14 cellular contexts compared by ENCODE assay signal in the genomic region with DNA sequence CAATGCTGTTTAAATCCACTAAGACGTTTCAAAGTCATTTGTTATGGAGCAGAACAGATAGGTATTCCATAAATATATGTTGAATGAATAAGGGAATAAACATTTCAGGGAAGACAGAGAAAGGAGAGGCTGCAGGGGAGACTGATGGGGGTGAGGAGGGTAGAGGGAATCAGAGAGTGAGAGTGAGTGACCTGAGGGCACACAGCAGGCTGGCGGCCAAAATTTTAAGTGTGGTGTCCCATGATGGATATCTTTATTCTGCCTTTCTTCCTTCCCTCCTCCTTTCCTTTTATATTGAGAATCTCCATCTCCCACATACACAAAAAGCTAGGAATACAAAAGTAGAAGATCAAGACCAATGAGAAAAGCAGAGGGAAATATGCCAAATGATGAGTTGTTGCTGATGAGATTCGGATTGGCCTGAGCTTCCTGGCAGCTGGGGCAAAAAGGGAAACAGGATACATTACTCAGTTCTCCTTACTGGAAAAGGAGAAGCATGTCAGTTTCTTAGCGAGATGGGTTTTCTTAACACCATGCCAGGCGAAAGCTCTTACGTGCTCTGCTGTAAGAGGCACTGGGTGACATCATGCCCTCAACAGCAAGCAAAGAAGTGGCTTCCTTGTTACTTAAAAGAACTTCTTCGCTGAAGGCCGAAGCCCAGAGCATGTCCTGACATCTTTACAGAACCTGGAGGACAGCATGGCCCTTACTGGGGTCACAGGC. TPM values are rescaled to one million over a fixed set of nuclear protein-coding genes. Genes with fewer than 3 reads are reported as not detected.
A peak's percentile ranks its signal among the peaks of the same experiment; 100 is the strongest.
DNase-seq lines count a peak whose midpoint lies in the region; ATAC-seq lines count a peak whose summit lies in the region.
"Had no signal": no experiment of that assay in that cellular context is flagged by ENCODE, and none has a peak within 500 bp of the region (broad histone marks: within the 10 kb centered on the region; RNA-seq: fewer than 3 reads in every experiment).

No MANE protein-coding gene starts in this region.

- no peaks in the 10 kb centered on the region for H3K9me3 ChIP-seq in BLaER1 treated with 17β-estradiol and CSF1 and Interleukin-3, amounts not matched to agents 10 nM and 100 nM (replicated peaks in 1 of 11)
- H3K9me3 ChIP-seq in GM23248 (ENCODE audit: low read depth) (no peaks in the 10 kb centered on the region), T-helper 17 cell (ENCODE audit: control insufficient read depth, low read length, poor library complexity, severe bottlenecking) (no peaks in the 10 kb centered on the region)

- ATAC-seq in T-helper 17 cell (no peak), left lobe of liver (peak; percentile 13)
- ATAC-seq: gastroesophageal sphincter; stimulated activated naive B cell treated with anti-CD40 and anti-IgM and Interleukin-4, amounts not matched to agents 10 μg/mL and 1 μg/mL and 100 μg/mL, for 72 hours had no signal

- no peaks in the 10 kb centered on the region for H3K36me3 Mint-ChIP-seq in T-helper 17 cell (ENCODE audit: low read depth)
- H3K36me3 Mint-ChIP-seq in activated CD4-positive, alpha-beta T cell treated with anti-CD3 and anti-CD28 coated beads, Interleukin-2, amount 10 ng/mL, durations not matched to agents 24 days and 14 days (ENCODE audit: low read depth), result no peaks in the 10 kb centered on the region
- no peaks in the 10 kb centered on the region for H3K36me3 Mint-ChIP-seq in activated naive CD4-positive, alpha-beta T cell treated with anti-CD3 and anti-CD28 coated beads for 36 hours (ENCODE audit: low read depth)

- H3K4me3 ChIP-seq in BLaER1 treated with 17β-estradiol and CSF1 and Interleukin-3, amounts not matched to agents 10 nM and 100 nM, result 0 out of 20 replicates have a peak overlapping the region, but pooled peaks of 1 of the 10 experiments have one; percentile 18
- no peak overlapping the region for H3K4me3 ChIP-seq in GM23248
- H3K4me3 ChIP-seq: gastroesophageal sphincter had no signal

- H3K9ac ChIP-seq in BLaER1 treated with 17β-estradiol and CSF1 and Interleukin-3, amounts not matched to agents 10 nM and 100 nM, result peak overlapping the region in 6 of 11 experiments; percentile 5 to 55 (median 48); a peak in 9 of 22 replicates
- H3K9ac ChIP-seq in GM23248, result no peak overlapping the region

- H3K27me3 ChIP-seq in BLaER1 treated with 17β-estradiol and CSF1 and Interleukin-3, amounts not matched to agents 10 nM and 100 nM, result no peaks in the 10 kb centered on the region
- H3K27me3 ChIP-seq in GM23248 (replicated peaks; ENCODE audit: insufficient read depth), result no peaks in the 10 kb centered on the region

- peak; percentile 54 for DNase-seq in GM23248
- no peak for DNase-seq in T-helper 17 cell
- DNase-seq in left lobe of liver (ENCODE audit: low spot score), result no peak
- no peak for DNase-seq in GM19238 (ENCODE audit: insufficient read length, low spot score)
- DNase-seq in activated CD4-positive, alpha-beta T cell treated with anti-CD3 and anti-CD28 coated beads, Interleukin-2, amount 10 ng/mL, durations not matched to agents 24 days and 14 days, result no peak
- DNase-seq in activated naive CD4-positive, alpha-beta T cell treated with anti-CD3 and anti-CD28 coated beads for 36 hours, result no peak
- no peak for DNase-seq in cerebellar cortex (ENCODE audit: low spot score)
- DNase-seq: activated CD4-positive, alpha-beta T cell treated with anti-CD3 and anti-CD28 coated beads, Interleukin-2, amount 50 U/mL, for 1 hour; stimulated activated CD4-positive, alpha-beta T cell treated with anti-CD3 and anti-CD28 coated beads, Interleukin-4, amount 100 ng/mL, for 24 hours; stimulated activated naive B cell treated with anti-CD40 and anti-IgM and Interleukin-4, amounts not matched to agents 10 μg/mL and 1 μg/mL and 100 μg/mL, for 72 hours had no signal

- no peaks in the 10 kb centered on the region; the same call in 1 of the 2 replicates for H3F3A ChIP-seq in GM23248 (ENCODE audit: insufficient read depth)

- no peaks in the 10 kb centered on the region for H3K79me2 ChIP-seq in GM23248 (ENCODE audit: insufficient read depth)

- no peaks in the 10 kb centered on the region for H4K20me1 ChIP-seq in BLaER1 treated with 17β-estradiol and CSF1 and Interleukin-3, amounts not matched to agents 10 nM and 100 nM
- H4K20me1 ChIP-seq in GM23248 (ENCODE audit: insufficient read depth), result no peaks in the 10 kb centered on the region

- H3K27ac Mint-ChIP-seq in T-helper 17 cell, result peak overlapping the region; percentile 92
- H3K27ac Mint-ChIP-seq in activated CD4-positive, alpha-beta T cell treated with anti-CD3 and anti-CD28 coated beads, Interleukin-2, amount 10 ng/mL, durations not matched to agents 24 days and 14 days, result no peak overlapping the region
- H3K27ac Mint-ChIP-seq in activated naive CD4-positive, alpha-beta T cell treated with anti-CD3 and anti-CD28 coated beads for 36 hours, result no peak overlapping the region

- H3K9me2 ChIP-seq in GM23248 (ENCODE audit: insufficient read depth), result no peaks in the 10 kb centered on the region

- CTCF ChIA-PET in activated naive CD4-positive, alpha-beta T cell treated with anti-CD3 and anti-CD28 coated beads for 36 hours (lab: Charles Lee), result interaction anchor here (0.8 to 5.2 kb wide), 6 partner anchors 9 to 188 kb away, joined by 3 to 46 read pairs (median 4); no protein-coding TSS in a partner anchor

- H3K27me3 Mint-ChIP-seq in T-helper 17 cell, result no peaks in the 10 kb centered on the region
- H3K27me3 Mint-ChIP-seq in activated CD4-positive, alpha-beta T cell treated with anti-CD3 and anti-CD28 coated beads, Interleukin-2, amount 10 ng/mL, durations not matched to agents 24 days and 14 days, result no peaks in the 10 kb centered on the region
- no peaks in the 10 kb centered on the region for H3K27me3 Mint-ChIP-seq in activated naive CD4-positive, alpha-beta T cell treated with anti-CD3 and anti-CD28 coated beads for 36 hours (ENCODE audit: low read depth)
- H3K27me3 Mint-ChIP-seq: stimulated activated naive B cell treated with anti-CD40 and anti-IgM and Interleukin-4, amounts not matched to agents 10 μg/mL and 1 μg/mL and 100 μg/mL, for 72 hours had no signal

- H2AFZ ChIP-seq in GM23248, result no peak overlapping the region

- H3K9me3 Mint-ChIP-seq in activated CD4-positive, alpha-beta T cell treated with anti-CD3 and anti-CD28 coated beads, Interleukin-2, amount 10 ng/mL, durations not matched to agents 24 days and 14 days, result no peaks in the 10 kb centered on the region
- H3K9me3 Mint-ChIP-seq in activated naive CD4-positive, alpha-beta T cell treated with anti-CD3 and anti-CD28 coated beads for 36 hours, result no peaks in the 10 kb centered on the region
- H3K9me3 Mint-ChIP-seq: stimulated activated naive B cell treated with anti-CD40 and anti-IgM and Interleukin-4, amounts not matched to agents 10 μg/mL and 1 μg/mL and 100 μg/mL, for 72 hours had no signal

- no peak overlapping the region for H3K4me3 Mint-ChIP-seq in T-helper 17 cell
- H3K4me3 Mint-ChIP-seq in activated CD4-positive, alpha-beta T cell treated with anti-CD3 and anti-CD28 coated beads, Interleukin-2, amount 10 ng/mL, durations not matched to agents 24 days and 14 days, result no peak overlapping the region
- no peak overlapping the region for H3K4me3 Mint-ChIP-seq in activated naive CD4-positive, alpha-beta T cell treated with anti-CD3 and anti-CD28 coated beads for 36 hours
- H3K4me3 Mint-ChIP-seq: stimulated activated naive B cell treated with anti-CD40 and anti-IgM and Interleukin-4, amounts not matched to agents 10 μg/mL and 1 μg/mL and 100 μg/mL, for 72 hours had no signal

- in situ Hi-C loops in GM23248 (cut with MboI), result no loop called here

- H3K4me1 ChIP-seq in BLaER1 treated with 17β-estradiol and CSF1 and Interleukin-3, amounts not matched to agents 10 nM and 100 nM, result peaks cover 44 to 98% (median 90%) of the 10 kb centered on the region in 10 experiments
- peaks cover 11% of the 10 kb centered on the region for H3K4me1 ChIP-seq in GM23248 (ENCODE audit: insufficient read depth)

- H3K4me1 Mint-ChIP-seq in T-helper 17 cell, result peaks cover 31% of the 10 kb centered on the region
- H3K4me1 Mint-ChIP-seq in activated CD4-positive, alpha-beta T cell treated with anti-CD3 and anti-CD28 coated beads, Interleukin-2, amount 10 ng/mL, durations not matched to agents 24 days and 14 days, result peaks cover 53% of the 10 kb centered on the region
- H3K4me1 Mint-ChIP-seq in activated naive CD4-positive, alpha-beta T cell treated with anti-CD3 and anti-CD28 coated beads for 36 hours (ENCODE audit: low read depth), result peaks cover 33% of the 10 kb centered on the region

- peak overlapping the region in 9 of 11 experiments; percentile 15 to 99 (median 86); a peak in 17 of 22 replicates for H3K4me2 ChIP-seq in BLaER1 treated with 17β-estradiol and CSF1 and Interleukin-3, amounts not matched to agents 10 nM and 100 nM
- no peak overlapping the region for H3K4me2 ChIP-seq in GM23248 (ENCODE audit: unreplicated experiment)

- intact Hi-C loops in activated CD4-positive, alpha-beta T cell treated with anti-CD3 and anti-CD28 coated beads, Interleukin-2, amount 10 ng/mL, durations not matched to agents 24 days and 14 days (cut with micrococcal nuclease), result loop anchor here (5.0 kb wide), 1 partner anchor 39 kb away; no protein-coding TSS in a partner anchor
- intact Hi-C loops in activated naive CD4-positive, alpha-beta T cell treated with anti-CD3 and anti-CD28 coated beads for 36 hours (cut with micrococcal nuclease), result no loop called here

- WGBS in GM23248 (ENCODE audit: low coverage in 1 of 2, low lambda C conversion rate in 2 of 2, missing lambda C conversion rate in 2 of 2), 2 experiments, result 61 to 67% methylated on average over 8 of the region's 8 CpGs

- H3K27ac ChIP-seq in BLaER1 treated with 17β-estradiol and CSF1 and Interleukin-3, amounts not matched to agents 10 nM and 100 nM, result peak overlapping the region in 8 of 11 experiments; percentile 21 to 89 (median 64); a peak in 14 of 22 replicates
- no peak overlapping the region for H3K27ac ChIP-seq in GM23248
- H3K27ac ChIP-seq: gastroesophageal sphincter had no signal

- H3K36me3 ChIP-seq in BLaER1 treated with 17β-estradiol and CSF1 and Interleukin-3, amounts not matched to agents 10 nM and 100 nM, result no peaks in the 10 kb centered on the region
- no peaks in the 10 kb centered on the region for H3K36me3 ChIP-seq in GM23248 (ENCODE audit: low read depth)
- H3K36me3 ChIP-seq: gastroesophageal sphincter had no signal

RNA-seq across cellular contexts. Expression of a gene that starts 11.2 kb away (rescaled TPM):
- not detected in 2 replicates for total RNA-seq in GM23248 (2014; rRNA removed; shearing (Covaris generic))
- polyA plus RNA-seq in GM23248 (2016; fragmentation: Nextera tagmentation; extraction: Ambion mirVana), result not detected in 2 replicates
- total RNA-seq in T-helper 17 cell, result 10 to 100 TPM; 89.5 to 98.7 TPM
- 5.2 TPM for total RNA-seq in left lobe of liver
- total RNA-seq in activated CD4-positive, alpha-beta T cell treated with anti-CD3 and anti-CD28 coated beads, Interleukin-2, amount 10 ng/mL, durations not matched to agents 24 days and 14 days, result 43.5 and 44.9 TPM in 2 replicates
- total RNA-seq in activated naive CD4-positive, alpha-beta T cell treated with anti-CD3 and anti-CD28 coated beads for 36 hours, result 10 to 100 TPM; 30.5 to 34.0 TPM
- polyA plus RNA-seq: BJ had no signal

RNA-seq across cellular contexts. Expression of a gene that starts 27.0 kb away (rescaled TPM):
- total RNA-seq in GM23248 (2014; rRNA removed; shearing (Covaris generic)), result 32.8 and 35.1 TPM in 2 replicates
- polyA plus RNA-seq in GM23248 (2016; fragmentation: Nextera tagmentation; extraction: Ambion mirVana), result 34.9 and 36.3 TPM in 2 replicates
- 100 to 1,000 TPM; 297 to 478 TPM for total RNA-seq in T-helper 17 cell
- total RNA-seq in left lobe of liver, result 4.5 TPM
- total RNA-seq in activated CD4-positive, alpha-beta T cell treated with anti-CD3 and anti-CD28 coated beads, Interleukin-2, amount 10 ng/mL, durations not matched to agents 24 days and 14 days, result 519 and 540 TPM in 2 replicates
- total RNA-seq in activated naive CD4-positive, alpha-beta T cell treated with anti-CD3 and anti-CD28 coated beads for 36 hours, result 100 to 1,000 TPM; 728 to 759 TPM

RNA-seq across cellular contexts. Expression of a gene that starts 58.8 kb away (rescaled TPM):
- total RNA-seq in GM23248 (2014; rRNA removed; shearing (Covaris generic)), result not detected in 2 replicates
- not detected in 2 replicates for polyA plus RNA-seq in GM23248 (2016; fragmentation: Nextera tagmentation; extraction: Ambion mirVana)
- 1 to 10 TPM in 1 of 2 donors, under 1 TPM in 1; 0.37 to 2.1 TPM for total RNA-seq in T-helper 17 cell
- not detected for total RNA-seq in left lobe of liver
- 3.5 and 4.0 TPM in 2 replicates for total RNA-seq in activated CD4-positive, alpha-beta T cell treated with anti-CD3 and anti-CD28 coated beads, Interleukin-2, amount 10 ng/mL, durations not matched to agents 24 days and 14 days
- total RNA-seq in activated naive CD4-positive, alpha-beta T cell treated with anti-CD3 and anti-CD28 coated beads for 36 hours, result 10 to 100 TPM; 28.1 to 28.6 TPM
- total RNA-seq: Daoy, gastroesophageal sphincter had no signal
- polyA plus RNA-seq: BJ had no signal
